In the genomic region with DNA sequence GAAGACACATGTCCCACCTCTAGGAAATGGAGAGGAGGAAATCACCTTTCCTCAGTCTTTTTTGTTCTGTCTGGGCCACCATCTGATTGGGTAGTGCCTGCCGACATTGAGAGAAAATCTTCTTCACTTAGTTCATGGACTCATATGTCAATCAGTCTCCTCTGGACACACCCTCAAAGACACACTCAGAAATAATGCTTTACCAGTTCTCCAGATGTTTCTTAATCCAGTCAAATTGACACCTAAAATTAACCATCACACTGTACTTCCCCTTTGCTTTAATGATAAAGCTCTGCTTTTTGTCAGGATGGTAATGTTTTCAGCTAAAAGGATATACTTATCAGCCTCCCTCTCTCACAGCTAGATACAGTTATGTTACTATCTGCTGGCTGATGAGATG, we compare ENCODE assay signal across 34 cellular contexts.
"Had no signal": no experiment of that assay in that cellular context is flagged by ENCODE, and none has a peak within 500 bp of the region (broad histone marks: within the 10 kb centered on the region; RNA-seq: fewer than 3 reads in every experiment).

No MANE protein-coding gene starts in this region.

- H3K9me3 ChIP-seq: adrenal gland, body of pancreas, breast epithelium had no signal

- H3K27ac ChIP-seq: adrenal gland, body of pancreas, brain microvascular endothelial cell, breast epithelium, VCaP had no signal

- H3K27ac Mint-ChIP-seq: activated B cell treated with CpG ODN at 0.5 μM for 24 hours; activated CD4-positive, alpha-beta memory T cell treated with anti-CD3 and anti-CD28 coated beads for 36 hours; activated CD4-positive, alpha-beta T cell treated with anti-CD3 and anti-CD28 coated beads, Interleukin-2, amount 10 ng/mL, durations not matched to agents 24 days and 14 days; activated CD8-positive, alpha-beta T cell treated with anti-CD3 and anti-CD28 coated beads for 36 hours; activated naive CD4-positive, alpha-beta T cell treated with anti-CD3 and anti-CD28 coated beads for 36 hours; activated naive CD4-positive, alpha-beta T cell treated with anti-CD3 and anti-CD28 coated beads, Interleukin-2, amount 50 U/mL, for 72 hours; activated naive CD8-positive, alpha-beta T cell treated with anti-CD3 and anti-CD28 coated beads for 36 hours; activated T-cell treated with anti-CD3 and anti-CD28 coated beads, Interleukin-2, amount 50 U/mL, for 72 hours; activated T-helper 1 cell treated with anti-CD3 and anti-CD28 coated beads, Interleukin-12 subunit alpha, Interleukin-12 subunit beta, Interleukin-2, Interleukin-4 antibody, amounts not matched to agents 30 ng/mL and 10 ng/mL and 1 ng/mL, durations not matched to agents 14 hours and 24 hours and 36 hours; activated T-helper 17 cell treated with anti-CD3 and anti-CD28 coated beads, Interleukin-2, amount 50 U/mL, for 72 hours; T-helper 1 cell treated with Interleukin-12 subunit alpha and Interleukin-12 subunit beta and Interleukin-4 antibody, amounts not matched to agents 30 μg/mL and 1 μg/mL, for 36 hours; T-helper 2 cell treated with Interferon-gamma antibody and Interleukin-4, amounts not matched to agents 5 μg/mL and 100 μg/mL, for 36 hours had no signal

- H3K4me3 ChIP-seq: adrenal gland, body of pancreas, breast epithelium had no signal

- H3K36me3 Mint-ChIP-seq: activated CD4-positive, alpha-beta memory T cell treated with anti-CD3 and anti-CD28 coated beads for 36 hours; activated naive CD4-positive, alpha-beta T cell treated with anti-CD3 and anti-CD28 coated beads, Interleukin-2, amount 50 U/mL, for 72 hours; activated naive CD8-positive, alpha-beta T cell treated with anti-CD3 and anti-CD28 coated beads for 36 hours had no signal

- H3K4me1 ChIP-seq: adrenal gland, body of pancreas, breast epithelium had no signal

- H3K9me3 Mint-ChIP-seq: activated B cell treated with CpG ODN at 0.5 μM for 24 hours; activated CD4-positive, alpha-beta memory T cell treated with anti-CD3 and anti-CD28 coated beads for 36 hours; activated CD8-positive, alpha-beta T cell treated with anti-CD3 and anti-CD28 coated beads for 36 hours; activated naive CD4-positive, alpha-beta T cell treated with anti-CD3 and anti-CD28 coated beads for 36 hours; activated naive CD4-positive, alpha-beta T cell treated with anti-CD3 and anti-CD28 coated beads, Interleukin-2, amount 50 U/mL, for 72 hours; activated naive CD8-positive, alpha-beta T cell treated with anti-CD3 and anti-CD28 coated beads for 36 hours; activated T-cell treated with anti-CD3 and anti-CD28 coated beads, Interleukin-2, amount 50 U/mL, for 4 hours; activated T-cell treated with anti-CD3 and anti-CD28 coated beads, Interleukin-2, amount 50 U/mL, for 72 hours; activated T-helper 1 cell treated with anti-CD3 and anti-CD28 coated beads, Interleukin-12 subunit alpha, Interleukin-12 subunit beta, Interleukin-2, Interleukin-4 antibody, amounts not matched to agents 30 ng/mL and 10 ng/mL and 1 ng/mL, durations not matched to agents 14 hours and 24 hours and 36 hours; activated T-helper 17 cell treated with anti-CD3 and anti-CD28 coated beads, Interleukin-2, amount 50 U/mL, for 72 hours; T-helper 1 cell treated with Interleukin-12 subunit alpha and Interleukin-12 subunit beta and Interleukin-4 antibody, amounts not matched to agents 30 μg/mL and 1 μg/mL, for 36 hours; T-helper 2 cell treated with Interferon-gamma antibody and Interleukin-4, amounts not matched to agents 5 μg/mL and 100 μg/mL, for 36 hours had no signal

- H3K27me3 ChIP-seq: adrenal gland, body of pancreas, brain microvascular endothelial cell, breast epithelium had no signal

- H3K36me3 ChIP-seq: adrenal gland, brain microvascular endothelial cell, breast epithelium had no signal

- H3K27me3 Mint-ChIP-seq: activated B cell treated with CpG ODN at 0.5 μM for 24 hours; activated T-helper 17 cell treated with anti-CD3 and anti-CD28 coated beads, Interleukin-2, amount 50 U/mL, for 72 hours had no signal

- H3K4me3 Mint-ChIP-seq: activated B cell treated with CpG ODN at 0.5 μM for 24 hours; activated CD4-positive, alpha-beta memory T cell treated with anti-CD3 and anti-CD28 coated beads for 36 hours; activated CD4-positive, alpha-beta T cell treated with anti-CD3 and anti-CD28 coated beads, Interleukin-2, amount 10 ng/mL, durations not matched to agents 24 days and 14 days; activated CD8-positive, alpha-beta T cell treated with anti-CD3 and anti-CD28 coated beads for 36 hours; activated naive CD4-positive, alpha-beta T cell treated with anti-CD3 and anti-CD28 coated beads for 36 hours; activated naive CD8-positive, alpha-beta T cell treated with anti-CD3 and anti-CD28 coated beads for 36 hours; activated T-cell treated with anti-CD3 and anti-CD28 coated beads, Interleukin-2, amount 50 U/mL, for 4 hours; activated T-cell treated with anti-CD3 and anti-CD28 coated beads, Interleukin-2, amount 50 U/mL, for 72 hours; activated T-helper 1 cell treated with anti-CD3 and anti-CD28 coated beads, Interleukin-12 subunit alpha, Interleukin-12 subunit beta, Interleukin-2, Interleukin-4 antibody, amounts not matched to agents 30 ng/mL and 10 ng/mL and 1 ng/mL, durations not matched to agents 14 hours and 24 hours and 36 hours; activated T-helper 17 cell treated with anti-CD3 and anti-CD28 coated beads, Interleukin-2, amount 50 U/mL, for 72 hours; T-helper 1 cell treated with Interleukin-12 subunit alpha and Interleukin-12 subunit beta and Interleukin-4 antibody, amounts not matched to agents 30 μg/mL and 1 μg/mL, for 36 hours; T-helper 2 cell treated with Interferon-gamma antibody and Interleukin-4, amounts not matched to agents 5 μg/mL and 100 μg/mL, for 36 hours had no signal

- H3K4me1 Mint-ChIP-seq: activated CD4-positive, alpha-beta T cell treated with anti-CD3 and anti-CD28 coated beads, Interleukin-2, amount 10 ng/mL, durations not matched to agents 24 days and 14 days; activated T-helper 17 cell treated with anti-CD3 and anti-CD28 coated beads, Interleukin-2, amount 50 U/mL, for 72 hours had no signal

- ATAC-seq: activated CD8-positive, alpha-beta T cell treated with anti-CD3 and anti-CD28 coated beads for 36 hours; activated naive CD4-positive, alpha-beta T cell treated with anti-CD3 and anti-CD28 coated beads, Interleukin-2, amount 50 U/mL, for 72 hours; activated T-cell treated with anti-CD3 and anti-CD28 coated beads, Interleukin-2, amount 50 U/mL, for 4 hours; activated T-cell treated with anti-CD3 and anti-CD28 coated beads, Interleukin-2, amount 50 U/mL, for 72 hours; activated T-helper 17 cell treated with anti-CD3 and anti-CD28 coated beads, Interleukin-2, amount 50 U/mL, for 72 hours; body of pancreas had no signal

- DNase-seq: activated B cell treated with CpG ODN at 0.5 μM for 24 hours; activated CD4-positive, alpha-beta memory T cell treated with anti-CD3 and anti-CD28 coated beads for 36 hours; activated CD4-positive, alpha-beta T cell treated with anti-CD3 and anti-CD28 coated beads for 4 hours; activated CD4-positive, alpha-beta T cell treated with anti-CD3 and anti-CD28 coated beads, Interleukin-2, amount 10 ng/mL, durations not matched to agents 24 days and 14 days; activated CD4-positive, alpha-beta T cell treated with anti-CD3 and anti-CD28 coated beads, Interleukin-2, amount 50 U/mL, for 1 hour; activated CD4-positive, alpha-beta T cell treated with anti-CD3 and anti-CD28 coated beads, Interleukin-2, amount 50 U/mL, for 4 hours; activated CD4-positive, CD25-positive, alpha-beta regulatory T cell treated with anti-CD3 and anti-CD28 coated beads, Interleukin-2, amount 50 U/mL, for 72 hours; activated CD8-positive, alpha-beta memory T cell treated with anti-CD3 and anti-CD28 coated beads, Interleukin-2, amount 50 U/mL, for 4 hours; activated CD8-positive, alpha-beta T cell treated with anti-CD3 and anti-CD28 coated beads for 36 hours; activated effector memory CD4-positive, alpha-beta T cell treated with anti-CD3 and anti-CD28 coated beads, Interleukin-2, amount 50 U/mL, for 16 hours; activated gamma-delta T cell treated with Interleukin-2 at 50 U/mL for 16 hours; activated naive CD4-positive, alpha-beta T cell; activated naive CD4-positive, alpha-beta T cell treated with anti-CD3 and anti-CD28 coated beads for 36 hours; activated naive CD4-positive, alpha-beta T cell treated with anti-CD3 and anti-CD28 coated beads, Interleukin-2, amount 50 U/mL, for 16 hours; activated naive CD8-positive, alpha-beta T cell treated with anti-CD3 and anti-CD28 coated beads for 36 hours; activated T-cell treated with anti-CD3 and anti-CD28 coated beads for 4 hours; activated T-cell treated with anti-CD3 and anti-CD28 coated beads, Interleukin-2, amount 50 U/mL, for 1 hour; activated T-cell treated with anti-CD3 and anti-CD28 coated beads, Interleukin-2, amount 50 U/mL, for 4 hours; activated T-cell treated with anti-CD3 and anti-CD28 coated beads, Interleukin-2, amount 50 U/mL, for 72 hours; adrenal gland; amniotic stem cell; aorta; body of pancreas; brain microvascular endothelial cell; central memory CD4-positive, alpha-beta T cell; T-helper 2 cell; T-helper 9 cell had no signal
